ENCODE assay signal across 26 cellular contexts in genomic region chr6:14943116-14943515, GRCh38.
"Had no signal": no experiment of that assay in that cellular context is flagged by ENCODE, and none has a peak within 500 bp of the region (broad histone marks: within the 10 kb centered on the region; RNA-seq: fewer than 3 reads in every experiment).

No MANE protein-coding gene starts in this region.

- H3K9me3 ChIP-seq: colonic mucosa, MG63 had no signal

- ATAC-seq: PC-3 had no signal

- H3K4me1 Mint-ChIP-seq: activated CD4-positive, alpha-beta memory T cell treated with anti-CD3 and anti-CD28 coated beads, Interleukin-2, amount 10 ng/mL, durations not matched to agents 7 days and 5 days; activated CD4-positive, alpha-beta T cell treated with anti-CD3 and anti-CD28 coated beads, Interleukin-2, amount 10 ng/mL, durations not matched to agents 7 days and 5 days had no signal

- H3K4me3 Mint-ChIP-seq: activated B cell treated with CpG ODN at 0.5 μM for 24 hours; activated CD4-positive, alpha-beta memory T cell treated with anti-CD3 and anti-CD28 coated beads, Interleukin-2, amount 10 ng/mL, durations not matched to agents 7 days and 5 days; activated CD4-positive, alpha-beta T cell treated with anti-CD3 and anti-CD28 coated beads, Interleukin-2, amount 10 ng/mL, durations not matched to agents 7 days and 5 days; activated naive CD8-positive, alpha-beta T cell; T-helper 1 cell treated with Interleukin-12 subunit alpha and Interleukin-12 subunit beta and Interleukin-4 antibody, amounts not matched to agents 30 μg/mL and 1 μg/mL, for 36 hours had no signal

- DNase-seq: activated B cell treated with CpG ODN at 0.5 μM for 24 hours; activated CD4-positive, alpha-beta memory T cell treated with anti-CD3 and anti-CD28 coated beads, Interleukin-2, amount 10 ng/mL, durations not matched to agents 7 days and 5 days; activated CD4-positive, alpha-beta T cell treated with anti-CD3 and anti-CD28 coated beads for 1 hour; activated CD4-positive, alpha-beta T cell treated with anti-CD3 and anti-CD28 coated beads, Interleukin-2, amount 10 ng/mL, durations not matched to agents 7 days and 5 days; activated CD8-positive, alpha-beta memory T cell treated with anti-CD3 and anti-CD28 coated beads, Interleukin-2, amount 50 U/mL, for 48 hours; activated effector memory CD4-positive, alpha-beta T cell treated with Interleukin-2 at 50 U/mL for 16 hours; activated naive CD4-positive, alpha-beta T cell; activated T-cell treated with anti-CD3 and anti-CD28 coated beads, Interleukin-2, amount 50 U/mL, for 1 hour; amygdala; brain microvascular endothelial cell; colonic mucosa; dermis blood vessel endothelial cell; MG63; NCI-H1105; NCI-H1930; NCI-H2171; NCI-H2227 treated with DMSO at 0.1 percent for 48 hours; NCI-H446 treated with DMSO at 0.1 percent for 48 hours; NCI-H524 treated with DMSO at 0.1 percent for 48 hours; NCI-H82; PC-3; SHP77 treated with DMSO at 0.1 percent for 48 hours; T-helper 9 cell had no signal

- H3K36me3 ChIP-seq: brain microvascular endothelial cell, cardiac muscle cell, colonic mucosa, MG63 had no signal

- H3K4me3 ChIP-seq: cardiac muscle cell, colonic mucosa, MG63 had no signal

- H3K4me1 ChIP-seq: colonic mucosa had no signal

- H3K36me3 Mint-ChIP-seq: activated naive CD8-positive, alpha-beta T cell had no signal

- H3K27ac ChIP-seq: brain microvascular endothelial cell, cardiac muscle cell, colonic mucosa had no signal

- H3K27ac Mint-ChIP-seq: activated B cell treated with CpG ODN at 0.5 μM for 24 hours; activated CD4-positive, alpha-beta memory T cell treated with anti-CD3 and anti-CD28 coated beads, Interleukin-2, amount 10 ng/mL, durations not matched to agents 7 days and 5 days; activated CD4-positive, alpha-beta T cell treated with anti-CD3 and anti-CD28 coated beads, Interleukin-2, amount 10 ng/mL, durations not matched to agents 7 days and 5 days; activated naive CD8-positive, alpha-beta T cell; T-helper 1 cell treated with Interleukin-12 subunit alpha and Interleukin-12 subunit beta and Interleukin-4 antibody, amounts not matched to agents 30 μg/mL and 1 μg/mL, for 36 hours had no signal

- H3K27me3 ChIP-seq: brain microvascular endothelial cell, cardiac muscle cell, colonic mucosa, MG63 had no signal

- H3K27me3 Mint-ChIP-seq: activated B cell treated with CpG ODN at 0.5 μM for 24 hours; activated CD4-positive, alpha-beta memory T cell treated with anti-CD3 and anti-CD28 coated beads, Interleukin-2, amount 10 ng/mL, durations not matched to agents 7 days and 5 days; activated CD4-positive, alpha-beta T cell treated with anti-CD3 and anti-CD28 coated beads, Interleukin-2, amount 10 ng/mL, durations not matched to agents 7 days and 5 days; activated naive CD8-positive, alpha-beta T cell had no signal
